In the genomic region with DNA sequence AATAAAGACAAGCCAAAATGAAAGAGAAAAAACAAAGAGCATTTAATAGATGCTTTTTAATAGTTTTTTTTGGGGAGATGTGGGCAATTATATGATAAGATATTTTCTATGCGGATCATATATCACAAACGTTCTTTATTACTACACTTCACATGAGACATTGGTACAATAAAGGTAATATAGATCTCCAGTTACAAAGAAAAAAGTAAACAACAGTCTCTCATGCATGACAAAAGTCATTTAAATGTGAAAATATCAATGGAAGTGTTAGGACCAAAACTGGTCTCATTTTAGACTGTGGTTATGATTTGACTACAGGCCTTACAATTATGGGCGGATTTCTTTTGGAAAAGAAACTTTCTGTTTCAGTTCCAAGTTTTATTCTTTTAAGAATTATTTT, we compare ENCODE assay signal across 25 cellular contexts.
"Had no signal": no experiment of that assay in that cellular context is flagged by ENCODE, and none has a peak within 500 bp of the region (broad histone marks: within the 10 kb centered on the region; RNA-seq: fewer than 3 reads in every experiment).

No MANE protein-coding gene starts in this region.

- FAIRE-seq: astrocyte, TTC549 had no signal

- DNase-seq: activated CD4-positive, alpha-beta T cell treated with anti-CD3 and anti-CD28 coated beads, Interleukin-2, amount 10 ng/mL, durations not matched to agents 24 days and 14 days; activated CD4-positive, alpha-beta T cell treated with anti-CD3 and anti-CD28 coated beads, Interleukin-2, amount 50 U/mL, for 4 hours; activated CD8-positive, alpha-beta memory T cell treated with anti-CD3 and anti-CD28 coated beads, Interleukin-2, amount 50 U/mL, for 4 hours; activated gamma-delta T cell treated with Interleukin-2 at 50 U/mL for 16 hours; activated naive CD4-positive, alpha-beta T cell treated with anti-CD3 and anti-CD28 coated beads for 36 hours; activated T-cell treated with anti-CD3 and anti-CD28 coated beads for 4 hours; activated T-cell treated with anti-CD3 and anti-CD28 coated beads, Interleukin-2, amount 50 U/mL, for 4 hours; adrenal gland; body of pancreas; MM.1S; MV-4-11; NCI-H1092; NCI-H1417 treated with DMSO at 0.1 percent for 48 hours; NCI-H2029; NCI-H446 treated with DMSO at 0.1 percent for 48 hours; NCI-H69; NCI-H82; NK-92 treated with Interleukin-12 subunit alpha and Interleukin-12 subunit beta, amount 100 ng/mL, for 24 hours; PC-3; Peyer's patch; RPMI8226; SHP77 treated with DMSO at 0.1 percent for 48 hours; SK-N-SH had no signal
